8 cellular contexts compared by ENCODE assay signal in the genomic region with DNA sequence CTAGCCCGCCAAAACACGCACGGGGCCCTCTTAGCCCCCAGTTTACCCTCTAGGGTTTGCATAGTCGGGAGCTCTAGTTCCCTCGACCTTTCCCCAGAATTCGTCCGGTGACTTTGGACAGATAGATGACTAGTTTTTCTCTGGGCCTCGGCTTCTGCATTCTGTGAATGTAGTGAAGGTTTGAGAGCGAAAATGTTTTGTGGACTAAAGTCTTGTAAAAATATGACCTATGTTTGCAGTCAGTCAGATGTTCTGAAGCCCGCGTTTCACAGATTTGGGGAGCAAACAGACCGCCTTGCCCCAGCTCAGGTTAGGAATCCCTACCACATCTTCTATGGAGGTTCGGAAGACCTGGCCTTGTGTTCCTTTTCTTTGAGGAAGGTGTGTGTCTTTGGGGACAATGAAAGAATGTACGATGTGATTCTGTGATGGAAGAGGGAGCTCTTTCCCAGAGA. TPM values are rescaled to one million over a fixed set of nuclear protein-coding genes. Genes with fewer than 3 reads are reported as not detected.
A peak's percentile ranks its signal among the peaks of the same experiment; 100 is the strongest.
DNase-seq lines count a peak whose midpoint lies in the region; ATAC-seq, FAIRE-seq and TF ChIP-seq lines count a peak whose summit lies in the region.

No MANE protein-coding gene starts in this region.

- H3K36me3 ChIP-seq in PC-3 (ENCODE audit: low read depth, low read length) (peaks cover 10% of the 10 kb centered on the region), pancreas (no peaks in the 10 kb centered on the region)

- peak overlapping the region; percentile 76 for H3K27ac ChIP-seq in PC-3 (ENCODE audit: low read length)
- peak overlapping the region; percentile 83 to 97 (median 96) for H3K27ac ChIP-seq in pancreas

- TSS peak; percentile 87 for BruUV-seq in PC-3 (replicated peaks; lab: Mats Ljungman, UMichigan)

- H3K9ac ChIP-seq in PC-3 (ENCODE audit: low read length) = peak overlapping the region; percentile 99

- peak; percentile 43 for TF ChIP-seq POLR2A in erythroblast (IDR thresholded peaks at IDR 0.05; ENCODE audit: low read length)

- WGBS in pancreas, 2 donors = 0% methylated on average over 14 of the region's 14 CpGs

- H4K20me1 ChIP-seq in PC-3 (ENCODE audit: low read length) = peaks cover 47% of the 10 kb centered on the region

- CTCF ChIA-PET in PC-3 (lab: Charles Lee) = interaction anchor here (0.7 kb wide), 1 partner anchor 57 kb away, joined by 3 read pairs; no protein-coding TSS in a partner anchor

- POLR2A ChIA-PET in PC-3 (lab: Charles Lee; ENCODE audit: unreplicated experiment) = interaction anchor here (1.8 kb wide), 1 partner anchor 57 kb away, joined by 6 read pairs; the partner anchor contains the start of gene RAD54L

- H3K4me2 ChIP-seq in PC-3 (ENCODE audit: low read length) = peak overlapping the region; percentile 86

- no peaks in the 10 kb centered on the region for H3K9me2 ChIP-seq in PC-3 (replicated peaks; ENCODE audit: low read length)

- DNase-seq in ELR (ENCODE audit: low read depth) = peak; percentile 21
- no peak for DNase-seq in PC-3
- peak in 1 of 2 experiments; percentile 62 for DNase-seq in erythroblast (lab: John Stamatoyannopoulos, UW)
- no peak for DNase-seq in pancreas
- no peak for DNase-seq in islet precursor cell
- no peak for DNase-seq in NCI-H1092 (lab: John Stamatoyannopoulos, UW)

- H3F3A ChIP-seq in PC-3 (ENCODE audit: low read length, unreplicated experiment) = no peaks in the 10 kb centered on the region

- intact Hi-C loops in PC-3 (cut with micrococcal nuclease) = loop anchor here (1.0 to 10.0 kb wide), 3 partner anchors 36 to 59 kb away; partner anchors contain the start of genes NSUN4 and RAD54L
- intact Hi-C loops in pancreas (cut with DNase I) = no loop called here

- ATAC-seq in PC-3 (no peak), pancreas (no peak), HG03097 (IDR thresholded peaks at IDR 0.05; ENCODE audit: low FRiP score, unreplicated experiment) (no peak), HG03139 (IDR thresholded peaks at IDR 0.05; ENCODE audit: unreplicated experiment) (no peak)

- peaks cover 28% of the 10 kb centered on the region for H3K4me1 ChIP-seq in PC-3 (ENCODE audit: insufficient read depth, low read length)
- H3K4me1 ChIP-seq in pancreas = peaks cover 4 to 32% (median 25%) of the 10 kb centered on the region in 3 donors

- H3K9me3 ChIP-seq in PC-3 (ENCODE audit: low read length) = no peaks in the 10 kb centered on the region
- H3K9me3 ChIP-seq in pancreas = no peaks in the 10 kb centered on the region

- TF ChIP-seq CTCF in PC-3 (conservative IDR thresholded peaks at IDR 0.05; ENCODE audit: low read depth, low read length) (no peak), pancreas (IDR thresholded peaks at IDR 0.05) (no peak)

- no peak for FAIRE-seq in pancreas (lab: Jason Lieb, UNC)

- H3K27me3 ChIP-seq in PC-3 (ENCODE audit: low read length) = no peaks in the 10 kb centered on the region
- no peaks in the 10 kb centered on the region for H3K27me3 ChIP-seq in pancreas

- H2AFZ ChIP-seq in PC-3 (ENCODE audit: low read length) = peak overlapping the region; percentile 65

- peaks cover 98% of the 10 kb centered on the region for H3K79me2 ChIP-seq in PC-3 (ENCODE audit: low read length)

- peak overlapping the region; percentile 99 for H3K4me3 ChIP-seq in PC-3 (ENCODE audit: low read length)
- peak overlapping the region; percentile 46 to 97 (median 82) for H3K4me3 ChIP-seq in pancreas

RNA-seq across cellular contexts. Expression of gene UQCRH, which starts 0.4 kb away (rescaled TPM):
- total RNA-seq in PC-3 (2014; rRNA removed) (642 and 885 TPM in 2 replicates), pancreas (10 to 100 TPM; 51.8 to 83.1 (median 69.2) TPM)
- 100 to 1,000 TPM; 141 to 183 TPM for polyA plus RNA-seq in pancreas

RNA-seq across cellular contexts. Expression of gene LRRC41, which starts 0.5 kb away (rescaled TPM):
- total RNA-seq in PC-3 (2014; rRNA removed) (52.7 TPM in 2 replicates), pancreas (10 to 100 TPM; 20.9 to 31.3 (median 26.2) TPM)
- 10 to 100 TPM; 19.8 to 30.3 TPM for polyA plus RNA-seq in pancreas

RNA-seq across cellular contexts. Expression of gene NSUN4, which starts 36.7 kb away (rescaled TPM):
- 14.2 and 16.8 TPM in 2 replicates for total RNA-seq in PC-3 (2014; rRNA removed)
- 10 to 100 TPM in 5 of 6 donors, 1 to 10 TPM in 1; 9.0 to 16.4 (median 11.5) TPM for total RNA-seq in pancreas
- 1 to 10 TPM; 8.1 to 9.4 TPM for polyA plus RNA-seq in pancreas

RNA-seq across cellular contexts. Expression of gene RAD54L, which starts 56.3 kb away (rescaled TPM):
- total RNA-seq in PC-3 (2014; rRNA removed) (26.0 and 29.4 TPM in 2 replicates), pancreas (under 1 TPM in 5 of 6 donors, not detected in 1; 0.39 to 0.66 (median 0.43) TPM)
- polyA plus RNA-seq in pancreas = under 1 TPM; 0.23 to 0.61 TPM
